ENCODE assay signal across 8 cellular contexts in the genomic region with DNA sequence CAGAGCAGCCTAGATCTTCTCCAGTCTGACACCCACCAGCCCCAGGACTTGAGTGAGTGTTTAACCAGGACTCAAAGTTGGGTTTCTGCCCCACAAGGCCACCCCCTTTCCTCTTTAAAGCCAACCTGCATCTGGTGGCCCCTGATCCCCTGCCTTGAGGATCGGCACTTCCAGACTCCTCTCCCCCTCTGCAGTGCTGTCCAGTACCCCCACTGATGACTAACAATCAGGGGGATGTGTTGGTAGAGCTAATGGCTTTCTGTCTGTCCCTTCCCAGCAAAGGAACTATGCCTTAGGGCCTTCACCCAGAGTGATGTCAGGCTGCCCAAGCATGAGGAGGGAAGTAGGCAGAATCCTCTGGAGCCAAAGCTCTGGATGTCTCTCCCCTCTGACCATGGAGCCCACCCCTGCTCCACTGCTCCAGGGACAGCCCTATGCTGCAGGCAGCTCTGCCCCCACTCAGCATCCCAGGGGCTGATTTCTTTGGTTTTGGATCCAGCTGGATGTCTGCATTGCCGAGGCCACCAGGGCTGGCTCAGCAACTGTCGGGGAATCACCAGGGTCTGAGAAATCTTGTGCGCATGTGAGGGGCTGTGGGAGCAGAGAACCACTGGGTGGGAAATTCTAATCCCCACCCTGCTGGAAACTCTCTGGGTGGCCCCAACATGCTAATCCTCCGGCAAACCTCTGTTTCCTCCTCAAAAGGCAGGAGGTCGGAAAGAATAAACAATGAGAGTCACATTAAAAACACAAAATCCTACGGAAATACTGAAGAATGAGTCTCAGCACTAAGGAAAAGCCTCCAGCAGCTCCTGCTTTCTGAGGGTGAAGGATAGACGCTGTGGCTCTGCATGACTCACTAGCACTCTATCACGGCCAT. TPM values are rescaled to one million over a fixed set of nuclear protein-coding genes. Genes with fewer than 3 reads are reported as not detected.
A peak's percentile ranks its signal among the peaks of the same experiment; 100 is the strongest.
DNase-seq lines count a peak whose midpoint lies in the region; ATAC-seq and TF ChIP-seq lines count a peak whose summit lies in the region.

No MANE protein-coding gene starts in this region.

- peak overlapping the region; percentile 44; the same call in 1 of the 2 replicates for H3K27ac ChIP-seq in ACC112 (ENCODE audit: low read depth, low read length)

- no peak for ATAC-seq in HG03460 (IDR thresholded peaks at IDR 0.05; ENCODE audit: unreplicated experiment)

- H3K27me3 Mint-ChIP-seq in chondrocyte (ENCODE audit: low read depth), result no peaks in the 10 kb centered on the region

- peaks cover 59% of the 10 kb centered on the region for H3K4me1 Mint-ChIP-seq in chondrocyte (ENCODE audit: low read depth)

- no peaks in the 10 kb centered on the region for H3K36me3 Mint-ChIP-seq in chondrocyte (ENCODE audit: low read depth)

- no peaks in the 10 kb centered on the region for H3K79me2 ChIP-seq in ACC112 (ENCODE audit: control insufficient read depth, insufficient read depth, low read length, unreplicated experiment)

- H3K9me3 Mint-ChIP-seq in chondrocyte (ENCODE audit: low read depth), result no peaks in the 10 kb centered on the region

- H2AFZ ChIP-seq in ACC112 (ENCODE audit: low read length, unreplicated experiment), result peak overlapping the region; percentile 45

- peaks cover 35% of the 10 kb centered on the region for H3K4me1 ChIP-seq in ACC112 (ENCODE audit: control insufficient read depth, insufficient read depth, low read length, unreplicated experiment)

- no peak for TF ChIP-seq CTCF in chondrocyte (IDR thresholded peaks at IDR 0.05)

- H3K27me3 ChIP-seq in ACC112 (ENCODE audit: insufficient read depth, low read length), result no peaks in the 10 kb centered on the region

- H3K4me3 ChIP-seq in ACC112 (ENCODE audit: low read depth, low read length), result no peak overlapping the region

- no peak overlapping the region for H3K4me3 Mint-ChIP-seq in chondrocyte (ENCODE audit: unreplicated experiment)

- H3K36me3 ChIP-seq in ACC112 (ENCODE audit: insufficient read depth, low read length), result no peaks in the 10 kb centered on the region

- H3K27ac Mint-ChIP-seq in chondrocyte (ENCODE audit: unreplicated experiment), result peak overlapping the region; percentile 92

- DNase-seq in M059J (ENCODE audit: low read depth) (peak; percentile 90), chondrocyte (ENCODE audit: low spot score) (no peak), mucosa of gallbladder (ENCODE audit: low spot score) (peak; percentile 48), occipital lobe (lab: John Stamatoyannopoulos, UW) (no peak), HT-29 (ENCODE audit: low spot score) (no peak)
- DNase-seq in effector CD4-positive, alpha-beta T cell, result no peak

RNA-seq across cellular contexts. Expression of gene DAD1, which starts 42.9 kb away (rescaled TPM):
- total RNA-seq in M059J (2014; rRNA removed; shearing (Covaris generic)), result 515 and 811 TPM in 2 replicates
- total RNA-seq in chondrocyte, result 248 to 266 TPM (median 253 TPM) in 3 replicates
- 235 TPM for total RNA-seq in mucosa of gallbladder
- 72.5 TPM for total RNA-seq in occipital lobe
- 111 and 124 TPM in 2 replicates for total RNA-seq in HT-29 (2014; rRNA removed; shearing (Covaris generic))

RNA-seq across cellular contexts. Expression of gene ABHD4, which starts 52.0 kb away (rescaled TPM):
- total RNA-seq in M059J (2014; rRNA removed; shearing (Covaris generic)), result 21.7 and 30.5 TPM in 2 replicates
- 52.1 to 89.9 TPM (median 88.0 TPM) in 3 replicates for total RNA-seq in chondrocyte
- total RNA-seq in mucosa of gallbladder, result 77.2 TPM
- total RNA-seq in occipital lobe, result 3.4 TPM
- 6.1 and 8.4 TPM in 2 replicates for total RNA-seq in HT-29 (2014; rRNA removed; shearing (Covaris generic))

Comparison
In these comparisons a context has a peak if more than half of its experiments do, and no peak if none do; other contexts are left out.
1. DNase-seq: peak in M059J (single experiment) and mucosa of gallbladder (single experiment); none in chondrocyte (single experiment), occipital lobe (single experiment), HT-29 (single experiment) and effector CD4-positive, alpha-beta T cell (single experiment).